Comparison of ENCODE assay signal across 8 cellular contexts in genomic region chr11:20388096-20389055, GRCh38. TPM values are rescaled to one million over a fixed set of nuclear protein-coding genes. Genes with fewer than 3 reads are reported as not detected.
DNase-seq lines count a peak whose midpoint lies in the region; ATAC-seq and TF ChIP-seq lines count a peak whose summit lies in the region.

No MANE protein-coding gene starts in this region.

- no peak overlapping the region for H2BK15ac ChIP-seq in neuronal stem cell (ENCODE audit: low read length)

- no peaks in the 10 kb centered on the region for H4K20me1 ChIP-seq in DND-41 (ENCODE audit: insufficient read depth, low read length)

- H3K79me1 ChIP-seq in neuronal stem cell (ENCODE audit: low read depth, low read length): peaks cover 6% of the 10 kb centered on the region

- TF ChIP-seq POLR2A in esophagus muscularis mucosa (IDR thresholded peaks at IDR 0.05; ENCODE audit: low read depth): no peak

- H4K8ac ChIP-seq in neuronal stem cell (ENCODE audit: low read depth, low read length): peak overlapping the region; percentile 89

- intact Hi-C loops in esophagus muscularis mucosa (cut with DNase I): loop anchor here (2.0 to 10.0 kb wide), 2 partner anchors 26 to 216 kb away; partner anchors contain the start of gene HTATIP2

- peak overlapping the region; percentile 83 for H2BK5ac ChIP-seq in neuronal stem cell (ENCODE audit: low read length)

- 15% methylated on average over 20 of the region's 25 CpGs for WGBS in esophagus muscularis mucosa
- WGBS in neuronal stem cell (ENCODE audit: extremely low coverage in 2 of 2, insufficient read length in 2 of 2, insufficient replicate concordance in 1 of 2), 2 donors: no CpG with 5 or more reads among the region's 25 CpGs

- DNase-seq in DND-41: peak; percentile 40
- peak; percentile 22 for DNase-seq in WERI-Rb-1
- DNase-seq in esophagus muscularis mucosa (ENCODE audit: extremely low spot score): no peak
- DNase-seq in neuronal stem cell (ENCODE audit: low spot score): no peak
- no peak for DNase-seq in EL
- no peak for DNase-seq in retina

- H3K9me3 ChIP-seq in DND-41 (ENCODE audit: insufficient read depth, low read length, severe bottlenecking) (no peaks in the 10 kb centered on the region), WERI-Rb-1 (ENCODE audit: severe bottlenecking) (no peaks in the 10 kb centered on the region), esophagus muscularis mucosa (no peaks in the 10 kb centered on the region), neuronal stem cell (replicated peaks in 1 of 2; ENCODE audit: control insufficient read depth in 2 of 2, insufficient read depth in 1 of 2, low read depth in 1 of 2, low read length in 2 of 2) (no peaks in the 10 kb centered on the region)

- H2AK5ac ChIP-seq in neuronal stem cell (ENCODE audit: low read depth, low read length): peak overlapping the region; percentile 11

- no peak overlapping the region for H4K91ac ChIP-seq in neuronal stem cell (ENCODE audit: low read depth, low read length, poor library complexity)

- peak overlapping the region; percentile 84 for H3K4me2 ChIP-seq in DND-41 (ENCODE audit: insufficient read depth, low read length)
- peak overlapping the region; percentile 95 for H3K4me2 ChIP-seq in neuronal stem cell (ENCODE audit: insufficient read depth, low read length, poor library complexity, severe bottlenecking)

- ATAC-seq in DND-41 (ENCODE audit: insufficient read depth, low read depth): peak; percentile 28
- peak; percentile 15 for ATAC-seq in GM19372 (IDR thresholded peaks at IDR 0.05; ENCODE audit: low read depth, unreplicated experiment)
- ATAC-seq in HG03571 (IDR thresholded peaks at IDR 0.05; ENCODE audit: unreplicated experiment): peak; percentile 6

- peak overlapping the region; percentile 74 for H2BK120ac ChIP-seq in neuronal stem cell (ENCODE audit: low read depth, low read length)

- peaks cover 25% of the 10 kb centered on the region for H3K79me2 ChIP-seq in DND-41 (ENCODE audit: insufficient read depth, low read length)

- H3K27ac ChIP-seq in DND-41 (ENCODE audit: low read length) (peak overlapping the region; percentile 85), WERI-Rb-1 (peak overlapping the region; percentile 79), esophagus muscularis mucosa (replicated peaks in 1 of 4) (peak overlapping the region; percentile 86 to 95 (median 93)), neuronal stem cell (replicated peaks; ENCODE audit: low read length) (peak overlapping the region; percentile 64)

- H3K9ac ChIP-seq in DND-41 (ENCODE audit: low read depth, low read length) (peak overlapping the region; percentile 90), neuronal stem cell (ENCODE audit: low read depth, low read length, poor library complexity) (peak overlapping the region; percentile 98)

- H3K4me3 ChIP-seq in DND-41 (ENCODE audit: low read depth in 1 of 2, low read length in 2 of 2) (peak overlapping the region; percentile 31 to 79), WERI-Rb-1 (ENCODE audit: low read depth, low read length) (peak overlapping the region; percentile 82), esophagus muscularis mucosa (peak overlapping the region; percentile 89 to 99 (median 96)), neuronal stem cell (ENCODE audit: low read length in 2 of 2) (peak overlapping the region; percentile 97 to 99)

- peak overlapping the region; percentile 95 for H3K18ac ChIP-seq in neuronal stem cell (ENCODE audit: low read length)

- TF ChIP-seq CTCF in DND-41 (IDR thresholded peaks at IDR 0.05; ENCODE audit: borderline replicate concordance, extremely low read depth, low read length, poor library complexity, severe bottlenecking) (no peak), WERI-Rb-1 (IDR thresholded peaks at IDR 0.05; ENCODE audit: low read depth, low read length) (no peak), esophagus muscularis mucosa (IDR thresholded peaks at IDR 0.05) (no peak)

- H3K4me1 ChIP-seq in DND-41 (ENCODE audit: insufficient read depth, low read length): peaks cover 28% of the 10 kb centered on the region
- H3K4me1 ChIP-seq in esophagus muscularis mucosa: peaks cover 15 to 27% (median 21%) of the 10 kb centered on the region in 4 donors
- peaks cover 2 to 6% of the 10 kb centered on the region in 2 donors for H3K4me1 ChIP-seq in neuronal stem cell (ENCODE audit: control insufficient read depth in 2 of 2, insufficient read depth in 1 of 2, low read depth in 1 of 2, low read length in 2 of 2)

- H3K27me3 ChIP-seq in DND-41 (ENCODE audit: insufficient read depth, low read length, poor library complexity) (no peaks in the 10 kb centered on the region), WERI-Rb-1 (ENCODE audit: insufficient read depth, low read depth, severe bottlenecking) (no peaks in the 10 kb centered on the region), esophagus muscularis mucosa (peaks cover 0 to 4% (median 0%) of the 10 kb centered on the region in 4 donors), neuronal stem cell (ENCODE audit: control insufficient read depth in 3 of 3, insufficient read depth in 3 of 3, low read depth in 1 of 3, low read length in 3 of 3) (no peaks in the 10 kb centered on the region)

- H3K4ac ChIP-seq in neuronal stem cell (ENCODE audit: low read length): peak overlapping the region; percentile 96

- peak overlapping the region; percentile 94 for H3K14ac ChIP-seq in neuronal stem cell (ENCODE audit: low read length)

- peak overlapping the region; percentile 92 for H2BK12ac ChIP-seq in neuronal stem cell (ENCODE audit: low read length)

- H3K36me3 ChIP-seq in DND-41 (ENCODE audit: insufficient read depth, low read length) (peaks cover 23% of the 10 kb centered on the region; the same call in 1 of the 2 replicates), WERI-Rb-1 (peaks cover 8% of the 10 kb centered on the region), esophagus muscularis mucosa (peaks cover under 1 to 34% (median 21%) of the 10 kb centered on the region in 4 donors), neuronal stem cell (replicated peaks in 1 of 2; ENCODE audit: control insufficient read depth in 2 of 2, insufficient read depth in 2 of 2, low read length in 2 of 2) (peaks cover 0 to 23% of the 10 kb centered on the region in 2 donors)

- no peak for TF ChIP-seq EP300 in esophagus muscularis mucosa (IDR thresholded peaks at IDR 0.05)

- H3K23ac ChIP-seq in neuronal stem cell (ENCODE audit: low read depth, low read length, poor library complexity): peak overlapping the region; percentile 95

- H2AFZ ChIP-seq in DND-41 (ENCODE audit: low read depth, low read length) (peak overlapping the region; percentile 78), neuronal stem cell (ENCODE audit: low read length) (peak overlapping the region; percentile 100)

RNA-seq across cellular contexts. Expression of gene PRMT3, which starts 0.9 kb away (rescaled TPM):
- 10 to 100 TPM; 11.3 to 19.9 (median 16.1) TPM for total RNA-seq in esophagus muscularis mucosa
- 14.5 TPM for polyA plus RNA-seq in neuronal stem cell (2013, experiment 1 of 2)
- polyA plus RNA-seq in neuronal stem cell (2013, experiment 2 of 2): 14.7 TPM

RNA-seq across cellular contexts. Expression of gene HTATIP2, which starts 24.9 kb away (rescaled TPM):
- total RNA-seq in esophagus muscularis mucosa: 10 to 100 TPM; 30.2 to 54.7 (median 43.7) TPM
- 12.0 TPM for polyA plus RNA-seq in neuronal stem cell (2013, experiment 1 of 2)
- 11.9 TPM for polyA plus RNA-seq in neuronal stem cell (2013, experiment 2 of 2)

Comparison
In these comparisons a context has a peak if more than half of its experiments do, and no peak if none do; other contexts are left out.
1. DNase-seq: peak in DND-41 (single experiment) and WERI-Rb-1 (single experiment); none in esophagus muscularis mucosa (single experiment), neuronal stem cell (single experiment), EL (single experiment) and retina (single experiment).
2. Peak in every context shown above with its lines, with median percentiles within 50 percentile points of each other: ATAC-seq, H3K27ac ChIP-seq and H3K4me3 ChIP-seq.